In genomic region chr18:688322-688721, GRCh38 we compare ENCODE assay signal across 22 cellular contexts. TPM values are rescaled to one million over a fixed set of nuclear protein-coding genes. Genes with fewer than 3 reads are reported as not detected.
"Had no signal": no experiment of that assay in that cellular context is flagged by ENCODE, and none has a peak within 500 bp of the region (broad histone marks: within the 10 kb centered on the region; RNA-seq: fewer than 3 reads in every experiment).

No MANE protein-coding gene starts in this region.

- H3K4me1 Mint-ChIP-seq: memory B cell had no signal

- H3K27ac Mint-ChIP-seq: activated T-cell treated with anti-CD3 and anti-CD28 coated beads, Interleukin-2, amount 50 U/mL, for 72 hours; memory B cell had no signal

- H3K27ac ChIP-seq: ascending aorta, breast epithelium, foreskin keratinocyte, tibial artery, vagina had no signal

- H3K27me3 Mint-ChIP-seq: activated CD4-positive, alpha-beta T cell treated with anti-CD3 and anti-CD28 coated beads, Interleukin-2, amount 10 ng/mL, durations not matched to agents 24 days and 14 days; memory B cell; naive thymus-derived CD8-positive, alpha-beta T cell had no signal

- ATAC-seq: activated CD8-positive, alpha-beta T cell treated with anti-CD3 and anti-CD28 coated beads, Interleukin-2, amount 10 ng/mL, durations not matched to agents 7 days and 5 days; activated T-cell treated with anti-CD3 and anti-CD28 coated beads, Interleukin-2, amount 50 U/mL, for 72 hours; foreskin keratinocyte; left ventricle myocardium superior; naive thymus-derived CD8-positive, alpha-beta T cell had no signal

- FAIRE-seq: kidney had no signal

- H3K4me3 Mint-ChIP-seq: activated CD4-positive, alpha-beta T cell treated with anti-CD3 and anti-CD28 coated beads, Interleukin-2, amount 10 ng/mL, durations not matched to agents 24 days and 14 days; activated CD8-positive, alpha-beta T cell treated with anti-CD3 and anti-CD28 coated beads, Interleukin-2, amount 10 ng/mL, durations not matched to agents 7 days and 5 days; activated T-cell treated with anti-CD3 and anti-CD28 coated beads, Interleukin-2, amount 50 U/mL, for 72 hours; memory B cell; naive thymus-derived CD8-positive, alpha-beta T cell had no signal

- H3K4me3 ChIP-seq: ascending aorta, breast epithelium, tibial artery, vagina had no signal

- H3K4me1 ChIP-seq: ascending aorta, breast epithelium, foreskin keratinocyte, tibial artery, vagina had no signal

- DNase-seq: activated CD4-positive, alpha-beta T cell treated with anti-CD3 and anti-CD28 coated beads, Interleukin-2, amount 10 ng/mL, durations not matched to agents 24 days and 14 days; activated CD4-positive, CD25-positive, alpha-beta regulatory T cell; activated CD8-positive, alpha-beta memory T cell treated with anti-CD3 and anti-CD28 coated beads, Interleukin-2, amount 50 U/mL, for 4 hours; activated CD8-positive, alpha-beta T cell treated with anti-CD3 and anti-CD28 coated beads, Interleukin-2, amount 10 ng/mL, durations not matched to agents 7 days and 5 days; activated T-cell treated with anti-CD3 and anti-CD28 coated beads, Interleukin-2, amount 50 U/mL, for 72 hours; cerebellar nuclear complex; effector CD8-positive, alpha-beta T cell; glutamatergic neuron; hypothalamus; kidney; left ventricle myocardium superior; naive thymus-derived CD8-positive, alpha-beta T cell; posterior cingulate gyrus; stimulated activated CD4-positive, alpha-beta T cell treated with anti-CD3 and anti-CD28 coated beads, Interleukin-15, amount 100 ng/mL, for 24 hours; stimulated activated CD4-positive, alpha-beta T cell treated with anti-CD3 and anti-CD28 coated beads, Interleukin-4, amount 100 ng/mL, for 1 hour; stimulated activated naive CD4-positive, alpha-beta T cell; tibial artery had no signal

- H3K36me3 ChIP-seq: breast epithelium had no signal

- H3K9me3 Mint-ChIP-seq: activated CD4-positive, alpha-beta T cell treated with anti-CD3 and anti-CD28 coated beads, Interleukin-2, amount 10 ng/mL, durations not matched to agents 24 days and 14 days; activated T-cell treated with anti-CD3 and anti-CD28 coated beads, Interleukin-2, amount 50 U/mL, for 72 hours; memory B cell; naive thymus-derived CD8-positive, alpha-beta T cell had no signal

- H3K9me3 ChIP-seq: ascending aorta, breast epithelium, tibial artery, vagina had no signal

- H3K27me3 ChIP-seq: ascending aorta, breast epithelium, foreskin keratinocyte, tibial artery, vagina had no signal

RNA-seq across cellular contexts. Expression of gene TYMS, which starts 30.9 kb away (rescaled TPM):
- total RNA-seq: naive thymus-derived CD8-positive, alpha-beta T cell had no signal
